ENCODE assay signal across 14 cellular contexts in the genomic region with DNA sequence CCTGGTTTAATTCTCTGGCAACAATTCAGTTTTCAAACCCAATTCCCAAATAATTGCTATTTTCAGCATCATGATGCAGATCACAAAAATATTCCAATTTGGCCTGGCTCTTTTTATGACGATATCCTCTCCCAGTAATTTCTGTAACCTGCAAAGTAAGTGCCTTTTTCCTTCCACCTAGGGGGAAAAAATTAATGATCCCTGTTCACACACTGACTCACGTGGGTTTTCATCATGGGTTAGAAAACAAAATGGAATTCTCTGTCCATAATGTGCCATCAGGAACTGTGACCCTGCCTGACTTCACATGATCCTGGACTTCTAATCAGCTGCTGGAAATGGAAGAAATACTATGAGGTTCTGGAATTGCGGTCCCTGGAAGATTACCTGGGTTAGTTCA. TPM values are rescaled to one million over a fixed set of nuclear protein-coding genes. Genes with fewer than 3 reads are reported as not detected.
DNase-seq lines count a peak whose midpoint lies in the region; ATAC-seq and TF ChIP-seq lines count a peak whose summit lies in the region.
"Had no signal": no experiment of that assay in that cellular context is flagged by ENCODE, and none has a peak within 500 bp of the region (broad histone marks: within the 10 kb centered on the region; RNA-seq: fewer than 3 reads in every experiment).

No MANE protein-coding gene starts in this region.

- H3K4me3 Mint-ChIP-seq in activated CD8-positive, alpha-beta T cell treated with anti-CD3 and anti-CD28 coated beads for 36 hours, result no peak overlapping the region
- H3K4me3 Mint-ChIP-seq: neural crest cell had no signal

- no peak for DNase-seq in heart left ventricle
- no peak for DNase-seq in Right ventricle myocardium superior
- no peak for DNase-seq in esophagus squamous epithelium (lab: John Stamatoyannopoulos, UW)
- no peak for DNase-seq in prostate gland (ENCODE audit: low spot score)
- DNase-seq in tibial nerve (ENCODE audit: low spot score in 2 of 2), result no peak
- DNase-seq in activated CD8-positive, alpha-beta T cell treated with anti-CD3 and anti-CD28 coated beads for 36 hours, result no peak
- DNase-seq: Caco-2, GF-D8, NCI-H1092, NCI-H2171 treated with DMSO at 0.1 percent for 48 hours, SHP77 had no signal

- H3K9me3 Mint-ChIP-seq in activated CD8-positive, alpha-beta T cell treated with anti-CD3 and anti-CD28 coated beads for 36 hours, result no peaks in the 10 kb centered on the region
- H3K9me3 Mint-ChIP-seq: neural crest cell had no signal

- CTCF ChIA-PET in activated CD8-positive, alpha-beta T cell treated with anti-CD3 and anti-CD28 coated beads for 36 hours (lab: Charles Lee), result no interaction called here

- no peak overlapping the region for H3K4me3 ChIP-seq in heart left ventricle
- H3K4me3 ChIP-seq in esophagus squamous epithelium, result no peak overlapping the region
- no peak overlapping the region for H3K4me3 ChIP-seq in prostate gland
- no peak overlapping the region for H3K4me3 ChIP-seq in tibial nerve

- TF ChIP-seq CTCF in heart left ventricle (IDR thresholded peaks at IDR 0.05), result no peak
- TF ChIP-seq CTCF in esophagus squamous epithelium (IDR thresholded peaks at IDR 0.05), result no peak
- TF ChIP-seq CTCF in prostate gland (IDR thresholded peaks at IDR 0.05), result no peak
- TF ChIP-seq CTCF in tibial nerve (IDR thresholded peaks at IDR 0.05), result no peak
- no peak for TF ChIP-seq CTCF in activated CD8-positive, alpha-beta T cell treated with anti-CD3 and anti-CD28 coated beads for 36 hours (IDR thresholded peaks at IDR 0.05)

- peaks cover 10 to 67% (median 51%) of the 10 kb centered on the region in 12 donors for H3K4me1 ChIP-seq in heart left ventricle
- peaks cover 25 to 83% (median 53%) of the 10 kb centered on the region in 3 donors for H3K4me1 ChIP-seq in esophagus squamous epithelium
- peaks cover 20% of the 10 kb centered on the region for H3K4me1 ChIP-seq in prostate gland (replicated peaks)
- peaks cover 2 to 41% (median 23%) of the 10 kb centered on the region in 4 donors for H3K4me1 ChIP-seq in tibial nerve

- H3K9me3 ChIP-seq in heart left ventricle, result no peaks in the 10 kb centered on the region
- no peaks in the 10 kb centered on the region for H3K9me3 ChIP-seq in esophagus squamous epithelium
- H3K9me3 ChIP-seq in prostate gland, result no peaks in the 10 kb centered on the region
- no peaks in the 10 kb centered on the region for H3K9me3 ChIP-seq in tibial nerve
- H3K9me3 ChIP-seq: Caco-2 had no signal

- intact Hi-C loops in heart left ventricle (cut with DNase I), result loop anchor here in 3 of 10 donors (5.0 to 10.0 kb wide), 3 partner anchors 47 to 75 kb away; a partner anchor contains a TSS
- intact Hi-C loops in Right ventricle myocardium superior (cut with DNase I), result no loop called here
- intact Hi-C loops in esophagus squamous epithelium (cut with DNase I), result no loop called here
- intact Hi-C loops in prostate gland (cut with DNase I), result no loop called here
- intact Hi-C loops in activated CD8-positive, alpha-beta T cell treated with anti-CD3 and anti-CD28 coated beads for 36 hours (cut with micrococcal nuclease), result no loop called here

- POLR2A ChIA-PET in activated CD8-positive, alpha-beta T cell treated with anti-CD3 and anti-CD28 coated beads for 36 hours (lab: Charles Lee), result interaction anchor here (0.9 kb wide), 1 partner anchor 71 kb away, joined by 3 read pairs; no protein-coding TSS in a partner anchor

- no peak for TF ChIP-seq EP300 in tibial nerve (IDR thresholded peaks at IDR 0.05)

- H3K27me3 ChIP-seq in heart left ventricle, result no peaks in the 10 kb centered on the region
- H3K27me3 ChIP-seq in esophagus squamous epithelium, result no peaks in the 10 kb centered on the region
- H3K27me3 ChIP-seq in prostate gland (replicated peaks; ENCODE audit: insufficient read depth), result no peaks in the 10 kb centered on the region
- no peaks in the 10 kb centered on the region for H3K27me3 ChIP-seq in tibial nerve

- H3K27ac Mint-ChIP-seq in activated CD8-positive, alpha-beta T cell treated with anti-CD3 and anti-CD28 coated beads for 36 hours, result no peak overlapping the region

- H3K27ac ChIP-seq in heart left ventricle (peak overlapping the region; percentile 51 to 91 (median 82)), esophagus squamous epithelium (peak overlapping the region in 3 of 4 donors; percentile 45 to 75 (median 74)), prostate gland (peak overlapping the region; percentile 74 to 85), tibial nerve (peak overlapping the region; percentile 63 to 93 (median 84))

- peaks cover 65% of the 10 kb centered on the region for H3K36me3 Mint-ChIP-seq in activated CD8-positive, alpha-beta T cell treated with anti-CD3 and anti-CD28 coated beads for 36 hours (ENCODE audit: low read depth)

- TF ChIP-seq POLR2A in heart left ventricle (IDR thresholded peaks at IDR 0.05), result no peak
- no peak for TF ChIP-seq POLR2A in esophagus squamous epithelium (IDR thresholded peaks at IDR 0.05)
- TF ChIP-seq POLR2A in prostate gland (IDR thresholded peaks at IDR 0.05), result no peak
- no peak for TF ChIP-seq POLR2A in tibial nerve (IDR thresholded peaks at IDR 0.05)

- no peaks in the 10 kb centered on the region for H3K27me3 Mint-ChIP-seq in activated CD8-positive, alpha-beta T cell treated with anti-CD3 and anti-CD28 coated beads for 36 hours

- 50 to 60% (median 53%) methylated on average over 3 of the region's 3 CpGs for WGBS in heart left ventricle, 4 donors
- WGBS in esophagus squamous epithelium, 2 donors, result 69 to 75% methylated on average over 3 of the region's 3 CpGs
- WGBS in prostate gland, result 74% methylated on average over 3 of the region's 3 CpGs
- 61 to 67% methylated on average over 3 of the region's 3 CpGs for WGBS in tibial nerve, 2 donors

- ATAC-seq in heart left ventricle (no peak), Right ventricle myocardium superior (ENCODE audit: poor library complexity) (no peak), HG02884 (IDR thresholded peaks at IDR 0.05; ENCODE audit: unreplicated experiment) (no peak), HG02938 (IDR thresholded peaks at IDR 0.05; ENCODE audit: unreplicated experiment) (no peak)
- ATAC-seq in activated CD8-positive, alpha-beta T cell treated with anti-CD3 and anti-CD28 coated beads for 36 hours, result no peak

- peaks cover 2% of the 10 kb centered on the region for H3K4me1 Mint-ChIP-seq in activated CD8-positive, alpha-beta T cell treated with anti-CD3 and anti-CD28 coated beads for 36 hours (ENCODE audit: low read depth)

- H3K36me3 ChIP-seq in heart left ventricle (peaks cover 0 to 71% (median 47%) of the 10 kb centered on the region in 9 donors), esophagus squamous epithelium (peaks cover 6 to 72% (median 8%) of the 10 kb centered on the region in 3 donors), prostate gland (peaks cover 0 to 8% of the 10 kb centered on the region in 2 donors), tibial nerve (peaks cover 0 to 59% (median 5%) of the 10 kb centered on the region in 3 donors)

RNA-seq across cellular contexts. Expression of a gene that starts 24.5 kb away (rescaled TPM):
- total RNA-seq in heart left ventricle, result 100 to 1,000 TPM; 101 to 189 (median 120) TPM
- polyA plus RNA-seq in heart left ventricle, result 100 to 1,000 TPM; 153 to 292 TPM
- total RNA-seq in Right ventricle myocardium superior, result 124 TPM
- total RNA-seq in esophagus squamous epithelium, result 100 to 1,000 TPM; 126 to 167 (median 151) TPM
- total RNA-seq in prostate gland, result 100 to 1,000 TPM; 120 to 123 TPM
- 100 to 1,000 TPM; 127 to 559 (median 207) TPM for total RNA-seq in tibial nerve
- 100 to 1,000 TPM; 404 TPM for total RNA-seq in activated CD8-positive, alpha-beta T cell treated with anti-CD3 and anti-CD28 coated beads for 36 hours

RNA-seq across cellular contexts. Expression of a gene that starts 47.6 kb away (rescaled TPM):
- 10 to 100 TPM in 8 of 9 donors, 1 to 10 TPM in 1; 10.0 to 42.5 (median 15.2) TPM for total RNA-seq in heart left ventricle
- polyA plus RNA-seq in heart left ventricle, result 10 to 100 TPM in 1 of 2 donors, 1 to 10 TPM in 1; 1.5 to 15.2 TPM
- total RNA-seq in Right ventricle myocardium superior, result 14.3 TPM
- 10 to 100 TPM; 24.2 to 61.6 (median 46.4) TPM for total RNA-seq in esophagus squamous epithelium
- 10 to 100 TPM; 16.7 to 77.8 TPM for total RNA-seq in prostate gland
- total RNA-seq in tibial nerve, result 10 to 100 TPM; 13.9 to 22.9 (median 17.2) TPM
- total RNA-seq in activated CD8-positive, alpha-beta T cell treated with anti-CD3 and anti-CD28 coated beads for 36 hours, result 10 to 100 TPM; 10.6 to 10.9 TPM
